In genomic region chrX:136227074-136227473, GRCh38 we compare ENCODE assay signal across 1 cellular context.
TF ChIP-seq lines count a peak whose summit lies in the region.

No MANE protein-coding gene starts in this region.

TF ChIP-seq in K562, 482 proteins besides CTCF, POLR2A, EP300 and RAD21 (continues in another document):
- no peak for TF ChIP-seq ZNF140 (CRISPR knock-in tag; IDR thresholded peaks at IDR 0.05)
- TF ChIP-seq USF2 (CRISPR knock-in tag; IDR thresholded peaks at IDR 0.05) = no peak
- TF ChIP-seq ZNF324 (CRISPR knock-in tag; IDR thresholded peaks at IDR 0.05) = no peak
- TF ChIP-seq CHD7 (IDR thresholded peaks at IDR 0.05; ENCODE audit: low read depth, low read length) = no peak
- no peak for TF ChIP-seq GTF2E2 (tag; IDR thresholded peaks at IDR 0.05)
- no peak for TF ChIP-seq CCNT2 (IDR thresholded peaks at IDR 0.05; ENCODE audit: borderline replicate concordance, extremely low read depth, insufficient read length, low read depth, low read length)
- TF ChIP-seq, protein P1, sequence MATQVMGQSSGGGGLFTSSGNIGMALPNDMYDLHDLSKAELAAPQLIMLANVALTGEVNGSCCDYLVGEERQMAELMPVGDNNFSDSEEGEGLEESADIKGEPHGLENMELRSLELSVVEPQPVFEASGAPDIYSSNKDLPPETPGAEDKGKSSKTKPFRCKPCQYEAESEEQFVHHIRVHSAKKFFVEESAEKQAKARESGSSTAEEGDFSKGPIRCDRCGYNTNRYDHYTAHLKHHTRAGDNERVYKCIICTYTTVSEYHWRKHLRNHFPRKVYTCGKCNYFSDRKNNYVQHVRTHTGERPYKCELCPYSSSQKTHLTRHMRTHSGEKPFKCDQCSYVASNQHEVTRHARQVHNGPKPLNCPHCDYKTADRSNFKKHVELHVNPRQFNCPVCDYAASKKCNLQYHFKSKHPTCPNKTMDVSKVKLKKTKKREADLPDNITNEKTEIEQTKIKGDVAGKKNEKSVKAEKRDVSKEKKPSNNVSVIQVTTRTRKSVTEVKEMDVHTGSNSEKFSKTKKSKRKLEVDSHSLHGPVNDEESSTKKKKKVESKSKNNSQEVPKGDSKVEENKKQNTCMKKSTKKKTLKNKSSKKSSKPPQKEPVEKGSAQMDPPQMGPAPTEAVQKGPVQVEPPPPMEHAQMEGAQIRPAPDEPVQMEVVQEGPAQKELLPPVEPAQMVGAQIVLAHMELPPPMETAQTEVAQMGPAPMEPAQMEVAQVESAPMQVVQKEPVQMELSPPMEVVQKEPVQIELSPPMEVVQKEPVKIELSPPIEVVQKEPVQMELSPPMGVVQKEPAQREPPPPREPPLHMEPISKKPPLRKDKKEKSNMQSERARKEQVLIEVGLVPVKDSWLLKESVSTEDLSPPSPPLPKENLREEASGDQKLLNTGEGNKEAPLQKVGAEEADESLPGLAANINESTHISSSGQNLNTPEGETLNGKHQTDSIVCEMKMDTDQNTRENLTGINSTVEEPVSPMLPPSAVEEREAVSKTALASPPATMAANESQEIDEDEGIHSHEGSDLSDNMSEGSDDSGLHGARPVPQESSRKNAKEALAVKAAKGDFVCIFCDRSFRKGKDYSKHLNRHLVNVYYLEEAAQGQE (CRISPR knock-in tag; IDR thresholded peaks at IDR 0.05; ENCODE audit: low read depth) = no peak
- no peak for TF ChIP-seq ZNF263 (CRISPR knock-in tag; IDR thresholded peaks at IDR 0.05; ENCODE audit: borderline replicate concordance)
- no peak for TF ChIP-seq RUNX1 (IDR thresholded peaks at IDR 0.05; ENCODE audit: low read depth)
- peak; percentile 78 for TF ChIP-seq ZNF316 (IDR thresholded peaks at IDR 0.05)
- no peak for TF ChIP-seq ZBTB7A (IDR thresholded peaks at IDR 0.05; ENCODE audit: borderline replicate concordance, control insufficient read depth, low read depth, low read length)
- TF ChIP-seq MAFF (IDR thresholded peaks at IDR 0.05; ENCODE audit: low read length) = peak; percentile 87
- peak; percentile 61; the same call in 1 of the 2 replicates for TF ChIP-seq MAFG (tag; conservative IDR thresholded peaks at IDR 0.05)
- no peak for TF ChIP-seq SMARCA4 (IDR thresholded peaks at IDR 0.05)
- TF ChIP-seq ZZZ3 (IDR thresholded peaks at IDR 0.05) = no peak
- TF ChIP-seq, protein P2, sequence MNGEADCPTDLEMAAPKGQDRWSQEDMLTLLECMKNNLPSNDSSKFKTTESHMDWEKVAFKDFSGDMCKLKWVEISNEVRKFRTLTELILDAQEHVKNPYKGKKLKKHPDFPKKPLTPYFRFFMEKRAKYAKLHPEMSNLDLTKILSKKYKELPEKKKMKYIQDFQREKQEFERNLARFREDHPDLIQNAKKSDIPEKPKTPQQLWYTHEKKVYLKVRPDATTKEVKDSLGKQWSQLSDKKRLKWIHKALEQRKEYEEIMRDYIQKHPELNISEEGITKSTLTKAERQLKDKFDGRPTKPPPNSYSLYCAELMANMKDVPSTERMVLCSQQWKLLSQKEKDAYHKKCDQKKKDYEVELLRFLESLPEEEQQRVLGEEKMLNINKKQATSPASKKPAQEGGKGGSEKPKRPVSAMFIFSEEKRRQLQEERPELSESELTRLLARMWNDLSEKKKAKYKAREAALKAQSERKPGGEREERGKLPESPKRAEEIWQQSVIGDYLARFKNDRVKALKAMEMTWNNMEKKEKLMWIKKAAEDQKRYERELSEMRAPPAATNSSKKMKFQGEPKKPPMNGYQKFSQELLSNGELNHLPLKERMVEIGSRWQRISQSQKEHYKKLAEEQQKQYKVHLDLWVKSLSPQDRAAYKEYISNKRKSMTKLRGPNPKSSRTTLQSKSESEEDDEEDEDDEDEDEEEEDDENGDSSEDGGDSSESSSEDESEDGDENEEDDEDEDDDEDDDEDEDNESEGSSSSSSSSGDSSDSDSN (IDR thresholded peaks at IDR 0.05; ENCODE audit: borderline replicate concordance in 1 of 2, low read depth in 2 of 2, low read length in 2 of 2) = no peak
- TF ChIP-seq TCF7 (IDR thresholded peaks at IDR 0.05; ENCODE audit: borderline replicate concordance) = no peak
- TF ChIP-seq NCOR1 (IDR thresholded peaks at IDR 0.05) = no peak
- no peak for TF ChIP-seq ELF4 (CRISPR knock-in tag; IDR thresholded peaks at IDR 0.05)
- TF ChIP-seq ZNF165 (CRISPR knock-in tag; IDR thresholded peaks at IDR 0.05; ENCODE audit: borderline replicate concordance) = no peak
- TF ChIP-seq SMC3 (conservative IDR thresholded peaks at IDR 0.05; ENCODE audit: insufficient read depth, low read depth, low read length) = no peak
- no peak for TF ChIP-seq KDM2B (CRISPR knock-in tag; IDR thresholded peaks at IDR 0.05)
- TF ChIP-seq, protein P3, sequence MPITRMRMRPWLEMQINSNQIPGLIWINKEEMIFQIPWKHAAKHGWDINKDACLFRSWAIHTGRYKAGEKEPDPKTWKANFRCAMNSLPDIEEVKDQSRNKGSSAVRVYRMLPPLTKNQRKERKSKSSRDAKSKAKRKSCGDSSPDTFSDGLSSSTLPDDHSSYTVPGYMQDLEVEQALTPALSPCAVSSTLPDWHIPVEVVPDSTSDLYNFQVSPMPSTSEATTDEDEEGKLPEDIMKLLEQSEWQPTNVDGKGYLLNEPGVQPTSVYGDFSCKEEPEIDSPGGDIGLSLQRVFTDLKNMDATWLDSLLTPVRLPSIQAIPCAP (CRISPR knock-in tag; IDR thresholded peaks at IDR 0.05; ENCODE audit: borderline replicate concordance) = no peak
- no peak for TF ChIP-seq ZBTB43 (CRISPR knock-in tag; IDR thresholded peaks at IDR 0.05)
- no peak for TF ChIP-seq PPARD (CRISPR knock-in tag; IDR thresholded peaks at IDR 0.05)
- TF ChIP-seq JUND (IDR thresholded peaks at IDR 0.05; ENCODE audit: borderline replicate concordance, low read depth, low read length) = no peak
- TF ChIP-seq JUND (tag; IDR thresholded peaks at IDR 0.05; ENCODE audit: borderline replicate concordance, low read depth, low read length) = no peak
- TF ChIP-seq, protein P4, sequence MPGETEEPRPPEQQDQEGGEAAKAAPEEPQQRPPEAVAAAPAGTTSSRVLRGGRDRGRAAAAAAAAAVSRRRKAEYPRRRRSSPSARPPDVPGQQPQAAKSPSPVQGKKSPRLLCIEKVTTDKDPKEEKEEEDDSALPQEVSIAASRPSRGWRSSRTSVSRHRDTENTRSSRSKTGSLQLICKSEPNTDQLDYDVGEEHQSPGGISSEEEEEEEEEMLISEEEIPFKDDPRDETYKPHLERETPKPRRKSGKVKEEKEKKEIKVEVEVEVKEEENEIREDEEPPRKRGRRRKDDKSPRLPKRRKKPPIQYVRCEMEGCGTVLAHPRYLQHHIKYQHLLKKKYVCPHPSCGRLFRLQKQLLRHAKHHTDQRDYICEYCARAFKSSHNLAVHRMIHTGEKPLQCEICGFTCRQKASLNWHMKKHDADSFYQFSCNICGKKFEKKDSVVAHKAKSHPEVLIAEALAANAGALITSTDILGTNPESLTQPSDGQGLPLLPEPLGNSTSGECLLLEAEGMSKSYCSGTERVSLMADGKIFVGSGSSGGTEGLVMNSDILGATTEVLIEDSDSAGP (CRISPR knock-in tag; IDR thresholded peaks at IDR 0.05) = no peak
- TF ChIP-seq ZFX (CRISPR knock-in tag; IDR thresholded peaks at IDR 0.05) = no peak
- no peak for TF ChIP-seq CBX2 (IDR thresholded peaks at IDR 0.05; ENCODE audit: insufficient read depth, low read length, poor library complexity, severe bottlenecking)
- TF ChIP-seq ZFP30 (CRISPR knock-in tag; IDR thresholded peaks at IDR 0.05; ENCODE audit: borderline replicate concordance) = no peak
- no peak for TF ChIP-seq NR4A1 (CRISPR knock-in tag; IDR thresholded peaks at IDR 0.05)
- no peak for TF ChIP-seq NR4A1 (tag; IDR thresholded peaks at IDR 0.05)
- peak; percentile 66 for TF ChIP-seq C11orf30 (IDR thresholded peaks at IDR 0.05; ENCODE audit: low read depth)
- no peak for TF ChIP-seq THAP12 (CRISPR knock-in tag; IDR thresholded peaks at IDR 0.05)
- no peak for TF ChIP-seq PTRF (tag; IDR thresholded peaks at IDR 0.05)
- TF ChIP-seq MAFK (IDR thresholded peaks at IDR 0.05; ENCODE audit: low read length) = peak; percentile 89
